Comparison of ENCODE assay signal across 14 cellular contexts in genomic region chr1:209433649-209434031, GRCh38.
DNase-seq lines count a peak whose midpoint lies in the region; TF ChIP-seq lines count a peak whose summit lies in the region.
"Had no signal": no experiment of that assay in that cellular context is flagged by ENCODE, and none has a peak within 500 bp of the region (broad histone marks: within the 10 kb centered on the region; RNA-seq: fewer than 3 reads in every experiment).

No MANE protein-coding gene starts in this region.

- no peak overlapping the region for H2BK20ac ChIP-seq in H9 (ENCODE audit: low read depth, low read length, poor library complexity, severe bottlenecking)

- H4K91ac ChIP-seq in H9 (ENCODE audit: insufficient read length, low read depth, low read length) = no peak overlapping the region

- H3K36me3 Mint-ChIP-seq in H9 (ENCODE audit: insufficient read depth in 1 of 3, low read depth in 3 of 3) = peaks cover 2 to 21% (median 20%) of the 10 kb centered on the region in 3 experiments; a peak in 5 of 7 replicates
- no peaks in the 10 kb centered on the region for H3K36me3 Mint-ChIP-seq in progenitor cell of endocrine pancreas (ENCODE audit: insufficient read depth)

- no peak overlapping the region for H2AFZ ChIP-seq in H9 (ENCODE audit: low read length)

- H2AK5ac ChIP-seq in H9 (ENCODE audit: insufficient read length, low read length) = no peak overlapping the region

- H3K9me3 Mint-ChIP-seq in H9 (no peaks in the 10 kb centered on the region; a peak in 1 of 5 replicates), progenitor cell of endocrine pancreas (ENCODE audit: low read depth) (no peaks in the 10 kb centered on the region)

- no peak overlapping the region for H3K4me2 ChIP-seq in H9 (ENCODE audit: insufficient read depth, insufficient read length, low read length)

- H3K9ac ChIP-seq in H9 (ENCODE audit: extremely low read depth, insufficient read length, low read length) = no peak overlapping the region
- H3K9ac ChIP-seq: BLaER1 had no signal

- H3K4me3 ChIP-seq in fibroblast of mammary gland (ENCODE audit: control insufficient read depth, low read depth, low read length) = no peak overlapping the region
- H3K4me3 ChIP-seq: BLaER1, gastrocnemius medialis had no signal

- peak overlapping the region in 1 of 2 experiments; percentile 25; a peak in 2 of 5 replicates for H3K4me3 Mint-ChIP-seq in H9
- H3K4me3 Mint-ChIP-seq in progenitor cell of endocrine pancreas (ENCODE audit: low read depth) = no peak overlapping the region

- WGBS in H9 (ENCODE audit: extremely low coverage, insufficient read length, low lambda C conversion rate) = no CpG with 5 or more reads among the region's 3 CpGs

- peaks cover 18% of the 10 kb centered on the region; the same call in 1 of the 2 replicates for H3K4me1 ChIP-seq in H9 (ENCODE audit: insufficient read depth, low read length)
- H3K4me1 ChIP-seq: gastrocnemius medialis had no signal

- no peaks in the 10 kb centered on the region; the same call in 1 of the 2 replicates for H3K79me2 ChIP-seq in H9 (ENCODE audit: insufficient read depth, low read length)

- H4K8ac ChIP-seq in H9 (replicated peaks; ENCODE audit: insufficient read length, low read depth, low read length) = no peak overlapping the region

- no peak overlapping the region for H3K56ac ChIP-seq in H9 (ENCODE audit: insufficient read length, low read depth, low read length)

- H4K5ac ChIP-seq in H9 (ENCODE audit: insufficient read length, low read depth, low read length) = no peak overlapping the region

- H3K79me1 ChIP-seq in H9 (ENCODE audit: insufficient read depth, low read depth, low read length, poor library complexity, severe bottlenecking) = no peaks in the 10 kb centered on the region

- H3K4me1 Mint-ChIP-seq in H9 (peaks cover 70% of the 10 kb centered on the region in 2 experiments), progenitor cell of endocrine pancreas (ENCODE audit: low read depth) (peaks cover 40% of the 10 kb centered on the region)

- H2BK5ac ChIP-seq in H9 (ENCODE audit: insufficient read length, low read length) = no peak overlapping the region

- H3K18ac ChIP-seq in H9 (ENCODE audit: insufficient read length, low read depth, low read length) = peak overlapping the region; percentile 66

- no peaks in the 10 kb centered on the region; the same call in 1 of the 2 replicates for H3K27me3 ChIP-seq in H9 (ENCODE audit: insufficient read depth, low read length)
- H3K27me3 ChIP-seq: BLaER1, brain microvascular endothelial cell, gastrocnemius medialis had no signal

- no peak overlapping the region for H2BK12ac ChIP-seq in H9 (ENCODE audit: insufficient read length, low read depth, low read length)

- no peaks in the 10 kb centered on the region for H4K20me1 ChIP-seq in H9 (ENCODE audit: control insufficient read depth, insufficient read depth, insufficient read length)
- H4K20me1 ChIP-seq: BLaER1 had no signal

- H3K27me3 Mint-ChIP-seq in H9 (ENCODE audit: low read depth) (no peaks in the 10 kb centered on the region), progenitor cell of endocrine pancreas (no peaks in the 10 kb centered on the region)

- H3K4ac ChIP-seq in H9 (ENCODE audit: low read depth, low read length) = no peak overlapping the region; the same call in 1 of the 2 replicates

- H3K23ac ChIP-seq in H9 (ENCODE audit: insufficient read length, low read depth, low read length) = no peak overlapping the region

- CTCF ChIA-PET in RWPE1 (lab: Yijun Ruan, JAX) = interaction anchor here (0.6 to 1.0 kb wide), 3 partner anchors 52 to 132 kb away, joined by 3 to 7 read pairs (median 4); no protein-coding TSS in a partner anchor

- H3K27ac Mint-ChIP-seq in H9 = peak overlapping the region; percentile 96 to 100 (median 98)
- peak overlapping the region; percentile 89 for H3K27ac Mint-ChIP-seq in progenitor cell of endocrine pancreas

- H3K14ac ChIP-seq in H9 (ENCODE audit: insufficient read depth, low read length) = no peak overlapping the region

- POLR2A ChIA-PET in RWPE1 (lab: Yijun Ruan, JAX; ENCODE audit: low non-redundant PET) = interaction anchor here (0.6 to 1.9 kb wide), 6 partner anchors 18 to 64 kb away, joined by 3 to 9 read pairs (median 6); no protein-coding TSS in a partner anchor

- peaks cover 6% of the 10 kb centered on the region for H3K23me2 ChIP-seq in H9 (ENCODE audit: insufficient read length, low read depth, low read length, poor library complexity, severe bottlenecking)

- DNase-seq in H9 = no peak
- peak; percentile 84 for DNase-seq in RWPE1 (ENCODE audit: low spot score)
- DNase-seq in fibroblast of mammary gland (ENCODE audit: low read depth) = peak; percentile 39
- DNase-seq in progenitor cell of endocrine pancreas (ENCODE audit: low spot score, unreplicated experiment) = no peak
- no peak for DNase-seq in islet precursor cell
- no peak for DNase-seq in dermis blood vessel endothelial cell
- no peak for DNase-seq in central memory CD4-positive, alpha-beta T cell
- DNase-seq: activated CD8-positive, alpha-beta memory T cell treated with anti-CD3 and anti-CD28 coated beads for 24 hours; activated effector memory CD4-positive, alpha-beta T cell treated with Interleukin-2 at 50 U/mL for 16 hours; brain microvascular endothelial cell; effector CD4-positive, alpha-beta T cell; gastrocnemius medialis; NK-92 treated with Interleukin-12 subunit alpha and Interleukin-12 subunit beta, amount 100 ng/mL, for 24 hours had no signal

- peak overlapping the region; percentile 74 for H3T11ph ChIP-seq in H9 (ENCODE audit: low read length)

- no peaks in the 10 kb centered on the region for H3K9me3 ChIP-seq in H9 (ENCODE audit: control insufficient read depth, low read depth, low read length)
- H3K9me3 ChIP-seq: BLaER1, gastrocnemius medialis had no signal

- TF ChIP-seq CTCF in H9 (conservative IDR thresholded peaks at IDR 0.05) (no peak), RWPE1 (conservative IDR thresholded peaks at IDR 0.05; ENCODE audit: low read depth) (no peak), fibroblast of mammary gland (conservative IDR thresholded peaks at IDR 0.05; ENCODE audit: control insufficient read depth, insufficient read depth, low read depth, low read length) (no peak), progenitor cell of endocrine pancreas (IDR thresholded peaks at IDR 0.05; ENCODE audit: unreplicated experiment) (no peak)

- no peak overlapping the region for H2BK15ac ChIP-seq in H9 (ENCODE audit: low read depth, low read length)

- no peak overlapping the region for H2BK120ac ChIP-seq in H9 (ENCODE audit: low read depth, low read length, poor library complexity, severe bottlenecking)

- peak overlapping the region; percentile 79 for H3K27ac ChIP-seq in H9 (ENCODE audit: insufficient read length, low read depth, low read length)
- H3K27ac ChIP-seq in RWPE1 = peak overlapping the region; percentile 100
- H3K27ac ChIP-seq: BLaER1, brain microvascular endothelial cell, gastrocnemius medialis had no signal

Comparison
In these comparisons a context has a peak if more than half of its experiments do, and no peak if none do; other contexts are left out.
1. DNase-seq: peak in RWPE1 (single experiment) and fibroblast of mammary gland (single experiment); none in H9 (single experiment), progenitor cell of endocrine pancreas (single experiment), islet precursor cell (single experiment), dermis blood vessel endothelial cell (single experiment) and central memory CD4-positive, alpha-beta T cell (single experiment).